In genomic region chr17:20469103-20469502, GRCh38 we compare ENCODE assay signal across 11 cellular contexts. TPM values are rescaled to one million over a fixed set of nuclear protein-coding genes. Genes with fewer than 3 reads are reported as not detected.
"Had no signal": no experiment of that assay in that cellular context is flagged by ENCODE, and none has a peak within 500 bp of the region (broad histone marks: within the 10 kb centered on the region; RNA-seq: fewer than 3 reads in every experiment).

No MANE protein-coding gene starts in this region.

RNA-seq across cellular contexts. Expression of gene LGALS9B, which starts 1.8 kb away (rescaled TPM):
- total RNA-seq: dermis blood vessel endothelial cell, dorsolateral prefrontal cortex, endodermal cell, gastrocnemius medialis, glomerular endothelial cell, heart right ventricle, kidney, left lobe of liver, left ventricle myocardium inferior, liver, mammary epithelial cell had no signal
- polyA plus RNA-seq: heart right ventricle, liver, mammary epithelial cell had no signal
